In genomic region chr3:47896736-47897135, GRCh38 we compare ENCODE assay signal across 16 cellular contexts.
DNase-seq lines count a peak whose midpoint lies in the region; ATAC-seq and TF ChIP-seq lines count a peak whose summit lies in the region.
"Had no signal": no experiment of that assay in that cellular context is flagged by ENCODE, and none has a peak within 500 bp of the region (broad histone marks: within the 10 kb centered on the region; RNA-seq: fewer than 3 reads in every experiment).

No MANE protein-coding gene starts in this region.

- peaks cover 6% of the 10 kb centered on the region; the same call in 1 of the 2 replicates for H3F3A ChIP-seq in GM23338 (replicated peaks; ENCODE audit: low read depth)

- no peaks in the 10 kb centered on the region for H3K79me2 ChIP-seq in GM23338 (replicated peaks; ENCODE audit: insufficient read depth)

- no peaks in the 10 kb centered on the region for H3K9me2 ChIP-seq in GM23338 (ENCODE audit: insufficient read depth)

- H3K4me3 Mint-ChIP-seq in GM23338 (no peak overlapping the region), brain (no peak overlapping the region), neural crest cell (no peak overlapping the region)
- H3K4me3 Mint-ChIP-seq: CD4-positive, CD25-positive, alpha-beta regulatory T cell had no signal

- no peaks in the 10 kb centered on the region for H3K27me3 ChIP-seq in GM23338 (ENCODE audit: insufficient read depth)
- H3K27me3 ChIP-seq: BE2C had no signal

- no peak overlapping the region for H3K4me2 ChIP-seq in GM23338

- H3K36me3 ChIP-seq in GM23338 (ENCODE audit: insufficient read depth), result 0 out of 2 replicates have a peak, but pooled peaks cover 2% of the 10 kb centered on the region
- H3K36me3 ChIP-seq: BE2C had no signal

- H3K9me3 Mint-ChIP-seq in GM23338 (no peaks in the 10 kb centered on the region), brain (no peaks in the 10 kb centered on the region), neural crest cell (no peaks in the 10 kb centered on the region)
- H3K9me3 Mint-ChIP-seq in activated naive CD4-positive, alpha-beta T cell treated with anti-CD3 and anti-CD28 coated beads, Interleukin-2, amount 50 U/mL, for 72 hours, result no peaks in the 10 kb centered on the region
- H3K9me3 Mint-ChIP-seq: CD4-positive, CD25-positive, alpha-beta regulatory T cell had no signal

- no peak overlapping the region for H3K27ac ChIP-seq in GM23338 (ENCODE audit: low read depth)

- peaks cover 21% of the 10 kb centered on the region for H3K4me1 Mint-ChIP-seq in GM23338
- H3K4me1 Mint-ChIP-seq in brain, result peaks cover 47% of the 10 kb centered on the region
- peaks cover 54% of the 10 kb centered on the region for H3K4me1 Mint-ChIP-seq in neural crest cell

- H3K36me3 Mint-ChIP-seq in GM23338 (ENCODE audit: low read depth) (peaks cover 15% of the 10 kb centered on the region), brain (peaks cover 39% of the 10 kb centered on the region), neural crest cell (ENCODE audit: low read depth) (peaks cover 2% of the 10 kb centered on the region)
- peaks cover 0 to 7% of the 10 kb centered on the region in 2 donors for H3K36me3 Mint-ChIP-seq in activated naive CD4-positive, alpha-beta T cell treated with anti-CD3 and anti-CD28 coated beads, Interleukin-2, amount 50 U/mL, for 72 hours

- H3K4me1 ChIP-seq in GM23338 (ENCODE audit: insufficient read depth), result peaks cover 24% of the 10 kb centered on the region
- H3K4me1 ChIP-seq: BE2C had no signal

- H3K4me3 ChIP-seq in GM23338, result no peak overlapping the region
- H3K4me3 ChIP-seq: K562 had no signal

- no peak for ATAC-seq in GM23338
- ATAC-seq in HG02763 (IDR thresholded peaks at IDR 0.05; ENCODE audit: unreplicated experiment), result no peak
- ATAC-seq in activated naive CD4-positive, alpha-beta T cell treated with anti-CD3 and anti-CD28 coated beads, Interleukin-2, amount 50 U/mL, for 72 hours, result no peak
- ATAC-seq: K562 had no signal

- DNase-seq in GM23338 (ENCODE audit: low spot score), result no peak
- DNase-seq in RPMI7951 (ENCODE audit: low read depth), result peak; percentile 8
- no peak for DNase-seq in neural crest cell (ENCODE audit: low read depth, low spot score)
- no peak for DNase-seq in 8988T
- DNase-seq in activated naive CD4-positive, alpha-beta T cell treated with anti-CD3 and anti-CD28 coated beads, Interleukin-2, amount 50 U/mL, for 72 hours (ENCODE audit: low spot score in 2 of 2), result no peak
- no peak for DNase-seq in activated CD4-positive, CD25-positive, alpha-beta regulatory T cell (lab: John Stamatoyannopoulos, UW)
- DNase-seq: ACHN; BE2C; C1 segment of cervical spinal cord; Caco-2; CD4-positive, CD25-positive, alpha-beta regulatory T cell; HCEC 1CT; IMR-90 had no signal

- peaks cover 2% of the 10 kb centered on the region for H3K27me3 Mint-ChIP-seq in GM23338 (ENCODE audit: insufficient read depth, low read depth, poor library complexity)
- no peaks in the 10 kb centered on the region for H3K27me3 Mint-ChIP-seq in brain
- no peaks in the 10 kb centered on the region for H3K27me3 Mint-ChIP-seq in neural crest cell (ENCODE audit: low read depth)
- H3K27me3 Mint-ChIP-seq: CD4-positive, CD25-positive, alpha-beta regulatory T cell had no signal

- peak overlapping the region; percentile 24; the same call in 1 of the 2 replicates for H3K27ac Mint-ChIP-seq in GM23338
- H3K27ac Mint-ChIP-seq in brain, result peak overlapping the region in 3 of 5 experiments; percentile 28 to 40 (median 33)
- peak overlapping the region; percentile 85 for H3K27ac Mint-ChIP-seq in neural crest cell (ENCODE audit: unreplicated experiment)
- H3K27ac Mint-ChIP-seq in activated naive CD4-positive, alpha-beta T cell treated with anti-CD3 and anti-CD28 coated beads, Interleukin-2, amount 50 U/mL, for 72 hours, result no peak overlapping the region

- H4K20me1 ChIP-seq in GM23338 (replicated peaks; ENCODE audit: insufficient read depth), result no peaks in the 10 kb centered on the region; the same call in 1 of the 2 replicates

- H2AFZ ChIP-seq in GM23338, result no peak overlapping the region

- TF ChIP-seq CTCF in GM23338 (conservative IDR thresholded peaks at IDR 0.05; ENCODE audit: low read depth in 2 of 2) (no peak), brain (conservative IDR thresholded peaks at IDR 0.05) (no peak), neural crest cell (conservative IDR thresholded peaks at IDR 0.05) (no peak)

TF ChIP-seq in GM23338, 12 proteins besides CTCF, POLR2A, EP300 and RAD21 (continues in another document):
- TF ChIP-seq ZNF462 (CRISPR knock-in tag; IDR thresholded peaks at IDR 0.05) (no peak), STAT1 (IDR thresholded peaks at IDR 0.05; ENCODE audit: unreplicated experiment) (no peak), EZH2 (IDR thresholded peaks at IDR 0.05; ENCODE audit: low read depth, unreplicated experiment) (no peak), ZNF331 (CRISPR knock-in tag; IDR thresholded peaks at IDR 0.05; ENCODE audit: low read depth) (no peak)
- TF ChIP-seq, protein P1, sequence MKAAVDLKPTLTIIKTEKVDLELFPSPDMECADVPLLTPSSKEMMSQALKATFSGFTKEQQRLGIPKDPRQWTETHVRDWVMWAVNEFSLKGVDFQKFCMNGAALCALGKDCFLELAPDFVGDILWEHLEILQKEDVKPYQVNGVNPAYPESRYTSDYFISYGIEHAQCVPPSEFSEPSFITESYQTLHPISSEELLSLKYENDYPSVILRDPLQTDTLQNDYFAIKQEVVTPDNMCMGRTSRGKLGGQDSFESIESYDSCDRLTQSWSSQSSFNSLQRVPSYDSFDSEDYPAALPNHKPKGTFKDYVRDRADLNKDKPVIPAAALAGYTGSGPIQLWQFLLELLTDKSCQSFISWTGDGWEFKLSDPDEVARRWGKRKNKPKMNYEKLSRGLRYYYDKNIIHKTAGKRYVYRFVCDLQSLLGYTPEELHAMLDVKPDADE (IDR thresholded peaks at IDR 0.05), result no peak

Comparison
In these comparisons a context has a peak if more than half of its experiments do, and no peak if none do; other contexts are left out.
1. H3K27ac Mint-ChIP-seq: peak in GM23338 (single experiment), brain (3 of 5) and neural crest cell (single experiment); none in activated naive CD4-positive, alpha-beta T cell treated with anti-CD3 and anti-CD28 coated beads, Interleukin-2, amount 50 U/mL, for 72 hours (0 of 2).